ENCODE assay signal across 16 cellular contexts in genomic region chr17:63685578-63685977, GRCh38. TPM values are rescaled to one million over a fixed set of nuclear protein-coding genes. Genes with fewer than 3 reads are reported as not detected.
DNase-seq lines count a peak whose midpoint lies in the region; TF ChIP-seq lines count a peak whose summit lies in the region.
"Had no signal": no experiment of that assay in that cellular context is flagged by ENCODE, and none has a peak within 500 bp of the region (broad histone marks: within the 10 kb centered on the region; RNA-seq: fewer than 3 reads in every experiment).

No MANE protein-coding gene starts in this region.

- peaks cover 64% of the 10 kb centered on the region for H3K36me3 ChIP-seq in CD4-positive, alpha-beta memory T cell (ENCODE audit: insufficient read depth, low read length)
- H3K36me3 ChIP-seq in prostate gland (peaks cover 19 to 20% of the 10 kb centered on the region in 2 donors), suprapubic skin (peaks cover 73% of the 10 kb centered on the region)

- TF ChIP-seq CTCF in VCaP (conservative IDR thresholded peaks at IDR 0.05): no peak
- TF ChIP-seq CTCF in prostate gland (IDR thresholded peaks at IDR 0.05): no peak
- TF ChIP-seq CTCF in suprapubic skin (IDR thresholded peaks at IDR 0.05): no peak

- no peak for DNase-seq in activated T-cell treated with anti-CD3 and anti-CD28 coated beads, Interleukin-2, amount 50 U/mL, for 24 hours
- DNase-seq in activated T-cell treated with anti-CD3 and anti-CD28 coated beads for 4 hours: no peak
- DNase-seq in CD4-positive, alpha-beta memory T cell: no peak
- DNase-seq in prostate gland (ENCODE audit: low spot score): no peak
- no peak for DNase-seq in NCI-H2081 treated with DMSO at 0.1 percent for 48 hours (lab: John Stamatoyannopoulos, UW)
- no peak for DNase-seq in caudate nucleus (lab: John Stamatoyannopoulos, UW)
- no peak for DNase-seq in suprapubic skin (ENCODE audit: low spot score in 2 of 2)
- DNase-seq: BE2C; CD8-positive, alpha-beta T cell; IMR-90; NCI-H1417 treated with DMSO at 0.1 percent for 48 hours; NCI-H187 treated with DMSO at 0.1 percent for 48 hours; NCI-H526; PC-9 had no signal

- H3K4me1 Mint-ChIP-seq in activated T-cell treated with anti-CD3 and anti-CD28 coated beads, Interleukin-2, amount 50 U/mL, for 24 hours (ENCODE audit: low read depth): peaks cover 24% of the 10 kb centered on the region
- H3K4me1 Mint-ChIP-seq in CD4-positive, alpha-beta memory T cell: peaks cover 0 to 4% (median 0%) of the 10 kb centered on the region in 4 donors

- POLR2A ChIA-PET in CD4-positive, alpha-beta memory T cell (lab: Charles Lee; ENCODE audit: partially characterized antibody): interaction anchor here (1.0 to 23.0 kb wide), 3 partner anchors 11 to 88 kb away, joined by 3 to 1362 read pairs (median 55); partner anchors contain the start of genes CCDC47 and DDX42

- no peak overlapping the region for H3K4me3 ChIP-seq in CD4-positive, alpha-beta memory T cell (ENCODE audit: low read length in 2 of 2)
- H3K4me3 ChIP-seq in prostate gland (no peak overlapping the region), suprapubic skin (no peak overlapping the region)
- H3K4me3 ChIP-seq: PC-9 had no signal

- H3K9me3 ChIP-seq in CD4-positive, alpha-beta memory T cell (ENCODE audit: control insufficient read depth in 1 of 2, low read length in 2 of 2): no peaks in the 10 kb centered on the region
- H3K9me3 ChIP-seq in prostate gland: no peaks in the 10 kb centered on the region
- H3K9me3 ChIP-seq in suprapubic skin: no peaks in the 10 kb centered on the region
- H3K9me3 ChIP-seq: BE2C had no signal

- peak overlapping the region; percentile 90 for H3K27ac Mint-ChIP-seq in activated T-cell treated with anti-CD3 and anti-CD28 coated beads, Interleukin-2, amount 50 U/mL, for 24 hours
- H3K27ac Mint-ChIP-seq in CD4-positive, alpha-beta memory T cell: peak overlapping the region in 4 of 7 donors; percentile 29 to 80 (median 44)

- no peak for TF ChIP-seq EP300 in suprapubic skin (IDR thresholded peaks at IDR 0.05)

- H3K27me3 ChIP-seq in CD4-positive, alpha-beta memory T cell (ENCODE audit: insufficient read depth, low read length): no peaks in the 10 kb centered on the region
- no peaks in the 10 kb centered on the region for H3K27me3 ChIP-seq in prostate gland (replicated peaks; ENCODE audit: insufficient read depth)
- no peaks in the 10 kb centered on the region for H3K27me3 ChIP-seq in suprapubic skin
- H3K27me3 ChIP-seq: BE2C had no signal

- WGBS in prostate gland: 46% methylated on average over 3 of the region's 3 CpGs
- WGBS in suprapubic skin: 81% methylated on average over 3 of the region's 3 CpGs

- no peak for TF ChIP-seq POLR2A in prostate gland (IDR thresholded peaks at IDR 0.05)
- TF ChIP-seq POLR2A in suprapubic skin (IDR thresholded peaks at IDR 0.05): no peak

- intact Hi-C loops in CD4-positive, alpha-beta memory T cell (cut with micrococcal nuclease): no loop called here
- intact Hi-C loops in prostate gland (cut with DNase I): no loop called here

- no peaks in the 10 kb centered on the region for H3K9me3 Mint-ChIP-seq in activated T-cell treated with anti-CD3 and anti-CD28 coated beads, Interleukin-2, amount 50 U/mL, for 24 hours
- H3K9me3 Mint-ChIP-seq in CD4-positive, alpha-beta memory T cell: no peaks in the 10 kb centered on the region
- H3K9me3 Mint-ChIP-seq: CD8-positive, alpha-beta T cell had no signal

- H3K27ac ChIP-seq in CD4-positive, alpha-beta memory T cell (ENCODE audit: low read depth, low read length): no peak overlapping the region
- H3K27ac ChIP-seq in VCaP (peak overlapping the region; percentile 85), prostate gland (peak overlapping the region; percentile 47 to 58), caudate nucleus (ENCODE audit: low read depth, low read length) (no peak overlapping the region), suprapubic skin (no peak overlapping the region)
- H3K27ac ChIP-seq: HL-60, PC-9 had no signal

- H3K36me3 Mint-ChIP-seq in activated T-cell treated with anti-CD3 and anti-CD28 coated beads, Interleukin-2, amount 50 U/mL, for 24 hours (ENCODE audit: low read depth): peaks cover 72% of the 10 kb centered on the region
- peaks cover 41 to 76% of the 10 kb centered on the region in 2 donors for H3K36me3 Mint-ChIP-seq in CD4-positive, alpha-beta memory T cell

- no peaks in the 10 kb centered on the region for H3K27me3 Mint-ChIP-seq in activated T-cell treated with anti-CD3 and anti-CD28 coated beads, Interleukin-2, amount 50 U/mL, for 24 hours
- no peaks in the 10 kb centered on the region for H3K27me3 Mint-ChIP-seq in CD4-positive, alpha-beta memory T cell

- no peak overlapping the region for H3K4me3 Mint-ChIP-seq in activated T-cell treated with anti-CD3 and anti-CD28 coated beads, Interleukin-2, amount 50 U/mL, for 24 hours
- no peak overlapping the region for H3K4me3 Mint-ChIP-seq in CD4-positive, alpha-beta memory T cell
- H3K4me3 Mint-ChIP-seq: CD8-positive, alpha-beta T cell had no signal

- CTCF ChIA-PET in CD4-positive, alpha-beta memory T cell (lab: Charles Lee; ENCODE audit: partially characterized antibody): interaction anchor here (0.6 to 1.0 kb wide), 2 partner anchors 24 to 25 kb away, joined by 3 read pairs; no protein-coding TSS in a partner anchor

- no peaks in the 10 kb centered on the region for H3K4me1 ChIP-seq in CD4-positive, alpha-beta memory T cell (ENCODE audit: insufficient read depth, low read length)
- peaks cover 14% of the 10 kb centered on the region for H3K4me1 ChIP-seq in prostate gland (replicated peaks)
- H3K4me1 ChIP-seq in suprapubic skin: peaks cover 18% of the 10 kb centered on the region
- H3K4me1 ChIP-seq: BE2C had no signal

RNA-seq across cellular contexts. Expression of gene LIMD2, which starts 14.3 kb away (rescaled TPM):
- total RNA-seq in CD4-positive, alpha-beta memory T cell: 100 to 1,000 TPM; 724 to 755 TPM
- polyA plus RNA-seq in CD4-positive, alpha-beta memory T cell: 100 to 1,000 TPM; 347 to 569 TPM
- total RNA-seq in prostate gland: 10 to 100 TPM; 29.9 to 51.9 TPM
- 1 to 10 TPM; 5.0 to 9.4 (median 6.8) TPM for total RNA-seq in suprapubic skin

RNA-seq across cellular contexts. Expression of gene STRADA, which starts 56.0 kb away (rescaled TPM):
- 10 to 100 TPM; 55.6 to 58.3 TPM for total RNA-seq in CD4-positive, alpha-beta memory T cell
- 10 to 100 TPM; 20.0 to 21.3 TPM for polyA plus RNA-seq in CD4-positive, alpha-beta memory T cell
- total RNA-seq in prostate gland: 10 to 100 TPM; 15.7 to 37.1 TPM
- 10 to 100 TPM; 17.0 to 52.2 (median 27.4) TPM for total RNA-seq in suprapubic skin

Comparison
In these comparisons a context has a peak if more than half of its experiments do, and no peak if none do; other contexts are left out.
1. H3K27ac ChIP-seq: peak in VCaP (single experiment) and prostate gland (2 of 2); none in CD4-positive, alpha-beta memory T cell (single experiment), caudate nucleus (single experiment) and suprapubic skin (single experiment).
2. RNA of gene LIMD2, which starts 14.3 kb away (total RNA-seq): 724 to 755 TPM in CD4-positive, alpha-beta memory T cell; 29.9 to 51.9 TPM in prostate gland and 5.0 to 9.4 TPM in suprapubic skin; every median in the first group is over 10 times any median in the second.